1 cellular context compared by ENCODE assay signal in the genomic region with DNA sequence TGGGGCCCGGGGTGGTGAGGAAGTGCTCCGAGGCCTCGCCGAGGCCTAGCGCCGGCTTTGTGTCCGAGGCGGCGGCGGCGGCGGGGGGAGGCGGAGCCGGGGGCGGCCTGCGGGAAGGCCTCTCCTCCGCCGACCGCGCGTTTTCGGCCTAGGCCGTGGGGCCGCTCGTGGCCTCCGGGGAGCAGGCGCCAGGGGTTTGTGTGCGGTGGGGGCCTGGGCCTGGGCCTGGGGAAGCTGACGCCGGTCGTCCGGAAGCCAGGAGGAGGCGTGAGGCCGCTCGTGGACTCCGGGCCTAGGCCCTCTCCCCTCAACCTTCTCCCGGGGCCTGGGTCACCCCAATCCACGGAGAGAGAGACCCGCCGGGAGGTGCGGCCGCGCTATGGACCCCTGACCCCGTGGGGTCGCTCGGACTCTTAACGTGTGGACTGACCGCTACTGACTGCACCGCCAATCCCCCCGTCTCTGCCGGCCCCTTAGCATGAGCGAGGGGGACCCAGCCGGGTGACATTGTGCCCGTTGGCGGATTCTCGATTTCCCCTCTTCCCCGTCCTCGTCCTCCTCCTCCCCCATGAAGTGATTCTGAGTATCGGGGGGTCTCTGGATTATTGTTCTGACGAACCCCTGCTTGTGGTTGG.
TF ChIP-seq lines count a peak whose summit lies in the region.

No MANE protein-coding gene starts in this region.

TF ChIP-seq in K562, 482 proteins besides CTCF, POLR2A, EP300 and RAD21 (continued from another document):
- TF ChIP-seq KDM5B (IDR thresholded peaks at IDR 0.05; ENCODE audit: insufficient replicate concordance, low read depth, low read length) (no peak), ELF4 (CRISPR knock-in tag; IDR thresholded peaks at IDR 0.05) (0 out of 2 replicates have a peak, but pooled peaks have one; percentile 24), FOXK2 (conservative IDR thresholded peaks at IDR 0.05 in 1 of 2, IDR thresholded peaks at IDR 0.05 in 1 of 2; ENCODE audit: low read depth in 2 of 2) (no peak), SMARCE1 (IDR thresholded peaks at IDR 0.05) (no peak), ID3 (CRISPR knock-in tag; IDR thresholded peaks at IDR 0.05) (no peak), ID3 (tag; IDR thresholded peaks at IDR 0.05) (no peak), HDAC1 (IDR thresholded peaks at IDR 0.05) (no peak), CBX2 (IDR thresholded peaks at IDR 0.05; ENCODE audit: insufficient read depth, low read length, poor library complexity, severe bottlenecking) (no peak), CHD4 (IDR thresholded peaks at IDR 0.05; ENCODE audit: insufficient read depth, insufficient replicate concordance, low read depth, low read length, poor library complexity, severe bottlenecking) (no peak)
- TF ChIP-seq, protein P1, sequence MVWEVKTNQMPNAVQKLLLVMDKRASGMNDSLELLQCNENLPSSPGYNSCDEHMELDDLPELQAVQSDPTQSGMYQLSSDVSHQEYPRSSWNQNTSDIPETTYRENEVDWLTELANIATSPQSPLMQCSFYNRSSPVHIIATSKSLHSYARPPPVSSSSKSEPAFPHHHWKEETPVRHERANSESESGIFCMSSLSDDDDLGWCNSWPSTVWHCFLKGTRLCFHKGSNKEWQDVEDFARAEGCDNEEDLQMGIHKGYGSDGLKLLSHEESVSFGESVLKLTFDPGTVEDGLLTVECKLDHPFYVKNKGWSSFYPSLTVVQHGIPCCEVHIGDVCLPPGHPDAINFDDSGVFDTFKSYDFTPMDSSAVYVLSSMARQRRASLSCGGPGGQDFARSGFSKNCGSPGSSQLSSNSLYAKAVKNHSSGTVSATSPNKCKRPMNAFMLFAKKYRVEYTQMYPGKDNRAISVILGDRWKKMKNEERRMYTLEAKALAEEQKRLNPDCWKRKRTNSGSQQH (CRISPR knock-in tag; IDR thresholded peaks at IDR 0.05) = no peak
- TF ChIP-seq, protein P2, sequence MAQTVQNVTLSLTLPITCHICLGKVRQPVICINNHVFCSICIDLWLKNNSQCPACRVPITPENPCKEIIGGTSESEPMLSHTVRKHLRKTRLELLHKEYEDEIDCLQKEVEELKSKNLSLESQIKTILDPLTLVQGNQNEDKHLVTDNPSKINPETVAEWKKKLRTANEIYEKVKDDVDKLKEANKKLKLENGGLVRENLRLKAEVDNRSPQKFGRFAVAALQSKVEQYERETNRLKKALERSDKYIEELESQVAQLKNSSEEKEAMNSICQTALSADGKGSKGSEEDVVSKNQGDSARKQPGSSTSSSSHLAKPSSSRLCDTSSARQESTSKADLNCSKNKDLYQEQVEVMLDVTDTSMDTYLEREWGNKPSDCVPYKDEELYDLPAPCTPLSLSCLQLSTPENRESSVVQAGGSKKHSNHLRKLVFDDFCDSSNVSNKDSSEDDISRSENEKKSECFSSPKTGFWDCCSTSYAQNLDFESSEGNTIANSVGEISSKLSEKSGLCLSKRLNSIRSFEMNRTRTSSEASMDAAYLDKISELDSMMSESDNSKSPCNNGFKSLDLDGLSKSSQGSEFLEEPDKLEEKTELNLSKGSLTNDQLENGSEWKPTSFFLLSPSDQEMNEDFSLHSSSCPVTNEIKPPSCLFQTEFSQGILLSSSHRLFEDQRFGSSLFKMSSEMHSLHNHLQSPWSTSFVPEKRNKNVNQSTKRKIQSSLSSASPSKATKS (CRISPR knock-in tag; IDR thresholded peaks at IDR 0.05) = no peak
